ENCODE assay signal across 20 cellular contexts in the genomic region with DNA sequence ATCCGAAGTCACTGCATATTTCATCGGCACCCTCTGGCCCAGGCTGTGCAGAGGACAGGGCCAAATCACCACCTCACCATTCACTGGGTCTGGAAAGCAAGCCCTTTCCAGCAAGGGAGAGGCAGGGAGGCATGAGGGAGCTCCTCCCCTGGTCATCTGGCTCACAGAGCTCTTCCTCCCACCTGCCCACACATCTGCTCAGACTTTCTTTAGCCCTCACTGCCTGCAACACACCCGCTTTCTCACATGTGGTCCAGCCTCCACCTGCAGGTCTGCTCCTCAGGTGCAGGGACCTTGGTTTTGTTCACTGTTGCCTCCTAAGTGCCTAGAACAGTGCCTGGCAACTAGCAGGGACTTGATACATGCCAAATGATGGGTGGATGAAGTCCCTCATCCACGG. TPM values are rescaled to one million over a fixed set of nuclear protein-coding genes. Genes with fewer than 3 reads are reported as not detected.
A peak's percentile ranks its signal among the peaks of the same experiment; 100 is the strongest.
DNase-seq lines count a peak whose midpoint lies in the region; ATAC-seq lines count a peak whose summit lies in the region.
"Had no signal": no experiment of that assay in that cellular context is flagged by ENCODE, and none has a peak within 500 bp of the region (broad histone marks: within the 10 kb centered on the region; RNA-seq: fewer than 3 reads in every experiment).

No MANE protein-coding gene starts in this region.

- H3K4me3 Mint-ChIP-seq in activated T-cell treated with anti-CD3 and anti-CD28 coated beads, Interleukin-2, amount 50 U/mL, for 72 hours, result no peak overlapping the region
- H3K4me3 Mint-ChIP-seq in stimulated activated effector memory CD8-positive, alpha-beta T cell treated with anti-CD3 and anti-CD28 coated beads, Interleukin-12 subunit alpha, Interleukin-12 subunit beta, amount 100 ng/mL, for 72 hours, result no peak overlapping the region
- H3K4me3 Mint-ChIP-seq: GM23338 had no signal

- H3K9me3 Mint-ChIP-seq in activated T-cell treated with anti-CD3 and anti-CD28 coated beads, Interleukin-2, amount 50 U/mL, for 72 hours, result no peaks in the 10 kb centered on the region
- H3K9me3 Mint-ChIP-seq in stimulated activated effector memory CD8-positive, alpha-beta T cell treated with anti-CD3 and anti-CD28 coated beads, Interleukin-12 subunit alpha, Interleukin-12 subunit beta, amount 100 ng/mL, for 72 hours, result no peaks in the 10 kb centered on the region
- H3K9me3 Mint-ChIP-seq: GM23338 had no signal

- no peak for DNase-seq in activated T-cell treated with anti-CD3 and anti-CD28 coated beads, Interleukin-2, amount 50 U/mL, for 72 hours
- no peak for DNase-seq in activated T-cell treated with anti-CD3 and anti-CD28 coated beads for 4 hours
- peak; percentile 56 for DNase-seq in NAMALWA (ENCODE audit: low spot score)
- DNase-seq in effector memory CD4-positive, alpha-beta T cell, result no peak
- no peak for DNase-seq in stimulated activated effector memory CD8-positive, alpha-beta T cell treated with anti-CD3 and anti-CD28 coated beads, Interleukin-12 subunit alpha, Interleukin-12 subunit beta, amount 100 ng/mL, for 72 hours (ENCODE audit: low spot score in 2 of 2)
- no peak for DNase-seq in DMS153 treated with DMSO at 0.1 percent for 48 hours (lab: John Stamatoyannopoulos, UW; ENCODE audit: unreplicated experiment)
- DNase-seq: ACHN; activated CD8-positive, alpha-beta memory T cell treated with anti-CD3 and anti-CD28 coated beads, Interleukin-2, amount 50 U/mL, for 4 hours; Caco-2; effector CD8-positive, alpha-beta T cell; hippocampal formation; kidney glomerular epithelial cell; NCI-H2029; NCI-H510A treated with DMSO at 0.1 percent for 48 hours; stimulated activated naive CD4-positive, alpha-beta T cell had no signal

- ATAC-seq in activated T-cell treated with anti-CD3 and anti-CD28 coated beads, Interleukin-2, amount 50 U/mL, for 72 hours (replicated peaks in 1 of 2), result no peak
- ATAC-seq in stimulated activated effector memory CD8-positive, alpha-beta T cell treated with anti-CD3 and anti-CD28 coated beads, Interleukin-12 subunit alpha, Interleukin-12 subunit beta, amount 100 ng/mL, for 72 hours, result no peak
- ATAC-seq in GM18502 (IDR thresholded peaks at IDR 0.05; ENCODE audit: poor library complexity, unreplicated experiment), result no peak
- no peak for ATAC-seq in GM21825 (IDR thresholded peaks at IDR 0.05; ENCODE audit: unreplicated experiment)
- ATAC-seq: GM23338, Panc1 had no signal

- peaks cover 88% of the 10 kb centered on the region for H3K4me1 Mint-ChIP-seq in activated T-cell treated with anti-CD3 and anti-CD28 coated beads, Interleukin-2, amount 50 U/mL, for 72 hours (ENCODE audit: low read depth)
- peaks cover 82% of the 10 kb centered on the region for H3K4me1 Mint-ChIP-seq in stimulated activated effector memory CD8-positive, alpha-beta T cell treated with anti-CD3 and anti-CD28 coated beads, Interleukin-12 subunit alpha, Interleukin-12 subunit beta, amount 100 ng/mL, for 72 hours

- peak overlapping the region; percentile 73 for H3K27ac ChIP-seq in effector memory CD4-positive, alpha-beta T cell (ENCODE audit: insufficient read depth, low read length, poor library complexity, severe bottlenecking)

- H3K27ac Mint-ChIP-seq in activated T-cell treated with anti-CD3 and anti-CD28 coated beads, Interleukin-2, amount 50 U/mL, for 72 hours, result peak overlapping the region; percentile 9
- H3K27ac Mint-ChIP-seq in stimulated activated effector memory CD8-positive, alpha-beta T cell treated with anti-CD3 and anti-CD28 coated beads, Interleukin-12 subunit alpha, Interleukin-12 subunit beta, amount 100 ng/mL, for 72 hours, result peak overlapping the region; percentile 20
- H3K27ac Mint-ChIP-seq: GM23338 had no signal

- no peaks in the 10 kb centered on the region for H3K36me3 Mint-ChIP-seq in activated T-cell treated with anti-CD3 and anti-CD28 coated beads, Interleukin-2, amount 50 U/mL, for 72 hours (ENCODE audit: insufficient read depth in 2 of 2)
- peaks cover 17% of the 10 kb centered on the region for H3K36me3 Mint-ChIP-seq in stimulated activated effector memory CD8-positive, alpha-beta T cell treated with anti-CD3 and anti-CD28 coated beads, Interleukin-12 subunit alpha, Interleukin-12 subunit beta, amount 100 ng/mL, for 72 hours

- no peak overlapping the region for H3K4me3 ChIP-seq in effector memory CD4-positive, alpha-beta T cell (ENCODE audit: insufficient read depth, low read depth, low read length, poor library complexity, severe bottlenecking)
- H3K4me3 ChIP-seq: GM23338, smooth muscle cell had no signal

- H3K36me3 ChIP-seq in effector memory CD4-positive, alpha-beta T cell (ENCODE audit: control insufficient read depth, insufficient read depth, low read length), result no peaks in the 10 kb centered on the region

- H3K9me3 ChIP-seq in effector memory CD4-positive, alpha-beta T cell (ENCODE audit: control insufficient read depth, low read length), result no peaks in the 10 kb centered on the region
- H3K9me3 ChIP-seq: Caco-2 had no signal

- H3K4me1 ChIP-seq in effector memory CD4-positive, alpha-beta T cell (ENCODE audit: control insufficient read depth, insufficient read depth, low read length, poor library complexity, severe bottlenecking), result peaks cover 40% of the 10 kb centered on the region
- H3K4me1 ChIP-seq: Caco-2 had no signal

- H3K27me3 Mint-ChIP-seq in activated T-cell treated with anti-CD3 and anti-CD28 coated beads, Interleukin-2, amount 50 U/mL, for 72 hours (ENCODE audit: low read depth), result no peaks in the 10 kb centered on the region

- no peaks in the 10 kb centered on the region for H3K27me3 ChIP-seq in effector memory CD4-positive, alpha-beta T cell (replicated peaks; ENCODE audit: control insufficient read depth, insufficient read depth, low read length, poor library complexity, severe bottlenecking)

RNA-seq across cellular contexts. Expression of gene SLC35E1, which starts 21.0 kb away (rescaled TPM):
- total RNA-seq in activated T-cell treated with anti-CD3 and anti-CD28 coated beads, Interleukin-2, amount 50 U/mL, for 72 hours, result 10 to 100 TPM; 36.5 to 39.5 TPM

RNA-seq across cellular contexts. Expression of gene MED26, which starts 34.8 kb away (rescaled TPM):
- total RNA-seq in activated T-cell treated with anti-CD3 and anti-CD28 coated beads, Interleukin-2, amount 50 U/mL, for 72 hours, result 10 to 100 TPM; 18.6 to 20.2 TPM

RNA-seq across cellular contexts. Expression of gene CHERP, which starts 50.9 kb away (rescaled TPM):
- total RNA-seq in activated T-cell treated with anti-CD3 and anti-CD28 coated beads, Interleukin-2, amount 50 U/mL, for 72 hours, result 10 to 100 TPM; 54.8 to 59.6 TPM
